In the genomic region with DNA sequence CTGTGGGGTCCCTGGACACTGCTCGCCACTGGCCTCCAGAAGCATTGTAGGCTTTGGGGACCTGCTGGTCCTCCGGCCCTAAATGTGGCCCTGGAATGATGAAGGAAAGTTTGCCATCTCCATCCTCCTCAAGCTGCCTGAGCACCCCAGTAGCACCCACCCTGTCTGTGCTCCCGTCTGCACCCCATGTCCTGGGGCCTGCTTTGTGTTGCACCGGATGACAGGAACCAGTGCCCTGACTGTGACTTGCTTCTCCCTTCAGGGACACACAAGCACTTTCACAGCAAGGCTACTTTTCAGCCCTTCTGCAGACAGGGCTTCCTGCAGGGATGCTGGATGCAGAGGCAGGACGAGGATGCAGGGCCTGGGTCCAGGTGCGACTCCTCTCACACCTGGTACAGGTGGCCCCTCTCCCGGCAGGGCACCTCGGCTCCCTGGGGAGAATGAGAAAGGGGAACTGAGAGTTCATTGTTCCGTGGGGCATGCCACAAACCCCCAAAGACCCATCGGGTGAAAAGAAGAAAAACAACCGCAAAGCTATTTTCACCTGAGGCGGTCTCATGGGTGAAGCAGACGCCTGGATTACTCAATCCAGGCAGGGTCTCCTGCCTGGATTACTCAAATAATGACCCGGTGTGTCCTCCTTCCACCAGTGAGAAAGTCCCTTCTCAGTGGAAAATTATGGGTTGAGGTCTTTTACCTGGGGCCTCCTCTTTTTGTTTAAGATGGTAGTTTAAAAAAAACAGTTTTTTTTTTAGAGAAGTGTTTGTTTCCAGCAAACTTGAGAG, we compare ENCODE assay signal across 12 cellular contexts.
DNase-seq lines count a peak whose midpoint lies in the region; ATAC-seq and TF ChIP-seq lines count a peak whose summit lies in the region.
"Had no signal": no experiment of that assay in that cellular context is flagged by ENCODE, and none has a peak within 500 bp of the region (broad histone marks: within the 10 kb centered on the region; RNA-seq: fewer than 3 reads in every experiment).

No MANE protein-coding gene starts in this region.

- TF ChIP-seq CTCF in GM12864 (IDR thresholded peaks at IDR 0.05; ENCODE audit: low read depth, low read length, missing control alignments) = no peak

- no peak overlapping the region for H3K4me3 ChIP-seq in GM12864 (ENCODE audit: low read depth, low read length)
- H3K4me3 ChIP-seq: stomach had no signal

- DNase-seq in GM12864 (ENCODE audit: low read depth) (peak; percentile 44), NCI-H345 treated with DMSO at 0.1 percent for 48 hours (lab: John Stamatoyannopoulos, UW; ENCODE audit: unreplicated experiment) (peak; percentile 83), globus pallidus (ENCODE audit: low spot score) (no peak), hypothalamus (lab: John Stamatoyannopoulos, UW) (no peak), kidney tubule cell (ENCODE audit: low spot score) (no peak)
- no peak for DNase-seq in stimulated activated CD4-positive, alpha-beta T cell treated with anti-CD3 and anti-CD28 coated beads, Interleukin-2, amount 100 ng/mL, for 48 hours
- DNase-seq: CD4-positive, CD25-positive, alpha-beta regulatory T cell; effector CD4-positive, alpha-beta T cell; NCI-H1694; stomach had no signal

- ATAC-seq in GM19397 (IDR thresholded peaks at IDR 0.05; ENCODE audit: unreplicated experiment) (peak; percentile 86), HG02973 (IDR thresholded peaks at IDR 0.05; ENCODE audit: unreplicated experiment) (peak; percentile 61)

Comparison
In these comparisons a context has a peak if more than half of its experiments do, and no peak if none do; other contexts are left out.
1. DNase-seq: peak in GM12864 (single experiment) and NCI-H345 treated with DMSO at 0.1 percent for 48 hours (single experiment); none in globus pallidus (single experiment), hypothalamus (0 of 51), stimulated activated CD4-positive, alpha-beta T cell treated with anti-CD3 and anti-CD28 coated beads, Interleukin-2, amount 100 ng/mL, for 48 hours (0 of 2) and kidney tubule cell (single experiment).